22 cellular contexts compared by ENCODE assay signal in genomic region chr15:31111091-31111647, GRCh38. TPM values are rescaled to one million over a fixed set of nuclear protein-coding genes. Genes with fewer than 3 reads are reported as not detected.
DNase-seq lines count a peak whose midpoint lies in the region; ATAC-seq and TF ChIP-seq lines count a peak whose summit lies in the region.
"Had no signal": no experiment of that assay in that cellular context is flagged by ENCODE, and none has a peak within 500 bp of the region (broad histone marks: within the 10 kb centered on the region; RNA-seq: fewer than 3 reads in every experiment).

No MANE protein-coding gene starts in this region.

- no peak for TF ChIP-seq EP300 in esophagus muscularis mucosa (IDR thresholded peaks at IDR 0.05)

- H3K18ac ChIP-seq in IMR-90 (ENCODE audit: low read depth, low read length) (no peak overlapping the region), mesendoderm (ENCODE audit: low read length) (no peak overlapping the region)

- H2AK9ac ChIP-seq in IMR-90 (replicated peaks; ENCODE audit: low read depth, low read length, poor library complexity) = no peak overlapping the region

- TF ChIP-seq POLR2A in IMR-90 (IDR thresholded peaks at IDR 0.05; ENCODE audit: low read depth, low read length) = no peak
- TF ChIP-seq POLR2A in esophagus muscularis mucosa (IDR thresholded peaks at IDR 0.05; ENCODE audit: low read depth) = no peak

- TF ChIP-seq CTCF in AG10803 (conservative IDR thresholded peaks at IDR 0.05; ENCODE audit: low read length) (no peak), IMR-90 (conservative IDR thresholded peaks at IDR 0.05; ENCODE audit: low read depth, low read length) (no peak), esophagus muscularis mucosa (IDR thresholded peaks at IDR 0.05) (no peak), coronary artery (IDR thresholded peaks at IDR 0.05) (no peak)

- H4K20me1 ChIP-seq in IMR-90 (ENCODE audit: insufficient read depth, low read length) = no peaks in the 10 kb centered on the region
- H4K20me1 ChIP-seq: BLaER1 treated with 17β-estradiol and CSF1 and Interleukin-3, amounts not matched to agents 10 nM and 100 nM had no signal

- H3K9me3 ChIP-seq in IMR-90 (ENCODE audit: control insufficient read depth, insufficient read depth, low read length) (0 out of 2 replicates have a peak, but pooled peaks cover 3% of the 10 kb centered on the region), esophagus muscularis mucosa (peaks cover 0 to 12% (median 11%) of the 10 kb centered on the region in 4 donors)
- H3K9me3 ChIP-seq: HAP-1 had no signal

- H3K4ac ChIP-seq in IMR-90 (ENCODE audit: low read depth, low read length) (no peak overlapping the region), mesendoderm (ENCODE audit: low read depth, low read length) (no peak overlapping the region)

- H4K5ac ChIP-seq in IMR-90 (ENCODE audit: low read depth, low read length) = no peak overlapping the region
- H4K5ac ChIP-seq in mesendoderm (ENCODE audit: low read length) = no peak overlapping the region

- H3K27me3 ChIP-seq in IMR-90 (ENCODE audit: control insufficient read depth, insufficient read depth, low read length) (peaks cover 2% of the 10 kb centered on the region), esophagus muscularis mucosa (no peaks in the 10 kb centered on the region), mesendoderm (ENCODE audit: insufficient read depth, low read length, poor library complexity) (no peaks in the 10 kb centered on the region)
- H3K27me3 ChIP-seq: BLaER1 treated with 17β-estradiol and CSF1 and Interleukin-3, amounts not matched to agents 10 nM and 100 nM had no signal

- no peak overlapping the region for H4K91ac ChIP-seq in IMR-90 (ENCODE audit: insufficient read depth, low read depth, low read length)

- H2BK120ac ChIP-seq in IMR-90 (ENCODE audit: low read depth, low read length) (no peak overlapping the region), mesendoderm (ENCODE audit: low read depth, low read length) (no peak overlapping the region)

- no peaks in the 10 kb centered on the region for H3K79me2 ChIP-seq in mesendoderm (ENCODE audit: control insufficient read depth, insufficient read depth, low read length)

- H3K56ac ChIP-seq in IMR-90 (ENCODE audit: extremely low read depth, insufficient read depth, low read length) (no peak overlapping the region), mesendoderm (ENCODE audit: low read length) (no peak overlapping the region)

- no peaks in the 10 kb centered on the region for H3K9me1 ChIP-seq in IMR-90 (ENCODE audit: insufficient read depth, low read length)

- whole genome bisulfite sequencing in IMR-90 (ENCODE audit: extremely low coverage in 2 of 2, insufficient read length in 1 of 2), 2 experiments = no CpG with 5 or more reads among the region's 5 CpGs
- WGBS in esophagus muscularis mucosa = 68% methylated on average over 5 of the region's 5 CpGs
- no CpG with 5 or more reads among the region's 5 CpGs for WGBS in mesendoderm (ENCODE audit: extremely low coverage, insufficient coverage, low lambda C conversion rate)

- H2AK5ac ChIP-seq in IMR-90 (ENCODE audit: low read depth, low read length) = no peak overlapping the region
- H2AK5ac ChIP-seq in mesendoderm (ENCODE audit: low read length) = no peak overlapping the region

- H3K79me1 ChIP-seq in IMR-90 (ENCODE audit: low read depth in 1 of 2, low read length in 2 of 2) (no peaks in the 10 kb centered on the region), mesendoderm (ENCODE audit: low read length) (no peaks in the 10 kb centered on the region)

- no peak overlapping the region for H4K8ac ChIP-seq in IMR-90 (ENCODE audit: low read depth in 2 of 2, low read length in 2 of 2)
- no peak overlapping the region for H4K8ac ChIP-seq in mesendoderm (ENCODE audit: low read depth, low read length)

- H3K14ac ChIP-seq in IMR-90 (replicated peaks; ENCODE audit: low read depth, low read length) = no peak overlapping the region

- no peak overlapping the region for H3K23ac ChIP-seq in IMR-90 (ENCODE audit: low read depth, low read length)
- H3K23ac ChIP-seq in mesendoderm (ENCODE audit: low read length) = no peak overlapping the region

- H2BK20ac ChIP-seq in IMR-90 (ENCODE audit: low read depth, low read length) = no peak overlapping the region

- ATAC-seq in IMR-90 (ENCODE audit: low read depth) = peak; percentile 24; the same call in 1 of the 2 replicates
- ATAC-seq: CD8-positive, alpha-beta T cell had no signal

- TF ChIP-seq RAD21 in IMR-90 (IDR thresholded peaks at IDR 0.05; ENCODE audit: low read length) = no peak

- dilution Hi-C loops in IMR-90 (cut with HindIII; ENCODE audit: low sequenced_read_pairs, unreplicated experiment) = no loop called here

- H3K36me3 ChIP-seq in IMR-90 (ENCODE audit: control insufficient read depth, insufficient read depth, low read length) (no peaks in the 10 kb centered on the region), esophagus muscularis mucosa (no peaks in the 10 kb centered on the region), mesendoderm (ENCODE audit: control insufficient read depth, insufficient read depth, low read length) (no peaks in the 10 kb centered on the region)
- H3K36me3 ChIP-seq: BLaER1 treated with 17β-estradiol and CSF1 and Interleukin-3, amounts not matched to agents 10 nM and 100 nM; HAP-1 had no signal

- H2BK5ac ChIP-seq in IMR-90 (ENCODE audit: low read depth, low read length, poor library complexity, severe bottlenecking) (no peak overlapping the region), mesendoderm (ENCODE audit: low read length) (no peak overlapping the region)

- H3K27ac ChIP-seq in IMR-90 (ENCODE audit: insufficient read depth, low read length) (no peak overlapping the region), esophagus muscularis mucosa (replicated peaks in 1 of 4) (no peak overlapping the region), coronary artery (no peak overlapping the region), mesendoderm (ENCODE audit: low read depth, low read length) (no peak overlapping the region)
- H3K27ac ChIP-seq: BLaER1 treated with 17β-estradiol and CSF1 and Interleukin-3, amounts not matched to agents 10 nM and 100 nM had no signal

- intact Hi-C loops in IMR-90 (cut with micrococcal nuclease) = no loop called here
- intact Hi-C loops in esophagus muscularis mucosa (cut with DNase I) = no loop called here

- in situ Hi-C loops in IMR-90 (cut with MboI; ENCODE audit: low sequenced_read_pairs) = no loop called here

- H3K4me3 ChIP-seq in AG10803 (ENCODE audit: low read length) = no peak overlapping the region
- no peak overlapping the region for H3K4me3 ChIP-seq in IMR-90 (ENCODE audit: insufficient read depth, low read depth, low read length)
- H3K4me3 ChIP-seq in esophagus muscularis mucosa = no peak overlapping the region
- H3K4me3 ChIP-seq in coronary artery = no peak overlapping the region
- H3K4me3 ChIP-seq in mesendoderm (ENCODE audit: low read length) = no peak overlapping the region
- H3K4me3 ChIP-seq: BLaER1 treated with 17β-estradiol and CSF1 and Interleukin-3, amounts not matched to agents 10 nM and 100 nM; HAP-1 had no signal

- DNase-seq in AG10803 (ENCODE audit: low read depth) (peak; percentile 47), IMR-90 (peak; percentile 38), esophagus muscularis mucosa (ENCODE audit: extremely low spot score) (peak; percentile 70), iris pigment epithelial cell (ENCODE audit: low read depth) (peak; percentile 11), coronary artery (ENCODE audit: low spot score) (no peak), AG08396 (ENCODE audit: low spot score) (no peak), mesendoderm (no peak), GM19238 (ENCODE audit: insufficient read length, low spot score) (no peak)
- DNase-seq: CD8-positive, alpha-beta T cell; DMS53; KBM-7; NCI-H1105 treated with DMSO at 0.1 percent for 48 hours; NCI-H1694 treated with DMSO at 0.1 percent for 48 hours; NCI-H2107; NCI-H510A treated with DMSO at 0.1 percent for 48 hours; NCI-H774; RPMI8226; SHP77 treated with DMSO at 0.1 percent for 48 hours; SK-N-SH had no signal

- no TSS peak for BruUV-seq in IMR-90 (replicated peaks; lab: Mats Ljungman, UMichigan)

- CTCF ChIA-PET in IMR-90 (lab: Yijun Ruan, JAX) = interaction anchor here (1.2 kb wide), 1 partner anchor 18 kb away, joined by 4 read pairs; no protein-coding TSS in a partner anchor

- peak overlapping the region; percentile 14 for H3K4me2 ChIP-seq in IMR-90 (ENCODE audit: low read depth, low read length)
- no peak overlapping the region for H3K4me2 ChIP-seq in mesendoderm (ENCODE audit: low read length)
- H3K4me2 ChIP-seq: BLaER1 treated with 17β-estradiol and CSF1 and Interleukin-3, amounts not matched to agents 10 nM and 100 nM; SK-N-SH had no signal

- no peak overlapping the region for H2AFZ ChIP-seq in IMR-90 (replicated peaks; ENCODE audit: low read length, poor library complexity)

- H3K9ac ChIP-seq in IMR-90 (ENCODE audit: low read depth, low read length) (no peak overlapping the region), mesendoderm (ENCODE audit: low read length) (no peak overlapping the region)
- H3K9ac ChIP-seq: BLaER1 treated with 17β-estradiol and CSF1 and Interleukin-3, amounts not matched to agents 10 nM and 100 nM; SK-N-SH had no signal

- H3K4me1 ChIP-seq in IMR-90 (ENCODE audit: control insufficient read depth, insufficient read depth, low read length) = peaks cover 4% of the 10 kb centered on the region
- H3K4me1 ChIP-seq in esophagus muscularis mucosa = no peaks in the 10 kb centered on the region
- no peaks in the 10 kb centered on the region for H3K4me1 ChIP-seq in mesendoderm (ENCODE audit: control insufficient read depth, low read depth, low read length)
- H3K4me1 ChIP-seq: BLaER1 treated with 17β-estradiol and CSF1 and Interleukin-3, amounts not matched to agents 10 nM and 100 nM had no signal

- H2BK15ac ChIP-seq in IMR-90 (ENCODE audit: low read depth, low read length) = no peak overlapping the region
- no peak overlapping the region for H2BK15ac ChIP-seq in mesendoderm (replicated peaks; ENCODE audit: low read depth)

- POLR2A ChIA-PET in IMR-90 (lab: Charles Lee; ENCODE audit: unreplicated experiment) = interaction anchor here (0.6 kb wide), 2 partner anchors 286 to 301 kb away, joined by 3 to 7 read pairs; no protein-coding TSS in a partner anchor

TF ChIP-seq in IMR-90, 13 proteins besides CTCF, POLR2A, EP300 and RAD21 (continues in another document):
- no peak for TF ChIP-seq CEBPB (IDR thresholded peaks at IDR 0.05; ENCODE audit: low read depth, low read length)
- TF ChIP-seq RFX5 (IDR thresholded peaks at IDR 0.05; ENCODE audit: low read depth, low read length) = no peak
- no peak for TF ChIP-seq NFE2L2 (IDR thresholded peaks at IDR 0.05; ENCODE audit: low read depth, low read length)
- no peak for TF ChIP-seq MXI1 (IDR thresholded peaks at IDR 0.05; ENCODE audit: borderline replicate concordance, low read depth, low read length)
- TF ChIP-seq FOS (IDR thresholded peaks at IDR 0.05; ENCODE audit: low read depth, low read length) = no peak
- TF ChIP-seq SMC3 (IDR thresholded peaks at IDR 0.05; ENCODE audit: low read depth, low read length) = no peak
- TF ChIP-seq BHLHE40 (IDR thresholded peaks at IDR 0.05; ENCODE audit: low read depth, low read length) = no peak

RNA-seq across cellular contexts. Expression of gene TRPM1, which starts 9.6 kb away (rescaled TPM):
- total RNA-seq in IMR-90 (2012; rRNA removed) (0.28 TPM in 1 of 2 replicates, not detected in the other), esophagus muscularis mucosa (not detected)
- polyA plus RNA-seq in IMR-90 (2012; rRNA removed) = not detected in 2 replicates
- polyA plus RNA-seq in IMR-90 (2012; cell fraction: cytosol; rRNA removed) = 0.03 TPM in 1 of 2 replicates, not detected in the other
- polyA plus RNA-seq in IMR-90 (2012; cell fraction: nucleus; rRNA removed; ENCODE audit: low replicate concordance) = 0.15 TPM in 1 of 2 replicates, not detected in the other
- 0.21 TPM for polyA plus RNA-seq in mesendoderm (2013, experiment 1 of 2)
- 0.27 TPM for polyA plus RNA-seq in mesendoderm (2013, experiment 2 of 2)
- total RNA-seq: A172; CD8-positive, alpha-beta T cell had no signal
- polyA plus RNA-seq: SK-N-SH had no signal

Comparison
In these comparisons a context has a peak if more than half of its experiments do, and no peak if none do; other contexts are left out.
1. DNase-seq: peak in AG10803 (single experiment), IMR-90 (single experiment), esophagus muscularis mucosa (single experiment) and iris pigment epithelial cell (single experiment); none in coronary artery (single experiment), AG08396 (single experiment), mesendoderm (single experiment) and GM19238 (single experiment).